Comparison of ENCODE assay signal across 23 cellular contexts in the genomic region with DNA sequence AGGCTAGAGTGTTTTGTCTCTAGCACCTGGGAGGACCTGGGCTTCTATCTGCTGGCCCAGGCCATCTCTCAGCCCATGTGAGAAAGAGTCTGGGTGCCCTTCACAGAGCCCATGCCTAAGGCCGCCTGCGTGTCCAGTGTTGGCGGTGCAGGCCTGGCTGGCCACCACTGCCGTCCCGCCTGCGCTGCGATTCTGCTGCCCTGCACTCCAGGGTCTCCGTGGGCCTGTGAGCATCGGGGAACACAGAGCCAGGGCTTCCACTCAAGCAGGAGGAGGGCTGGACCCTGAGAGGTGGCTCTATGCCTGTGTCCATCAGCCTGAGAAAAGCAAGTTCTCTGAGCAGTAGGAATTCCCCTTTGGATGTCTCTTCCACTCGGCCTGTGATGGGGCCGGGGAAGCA.
"Had no signal": no experiment of that assay in that cellular context is flagged by ENCODE, and none has a peak within 500 bp of the region (broad histone marks: within the 10 kb centered on the region; RNA-seq: fewer than 3 reads in every experiment).

No MANE protein-coding gene starts in this region.

- H3K9me3 ChIP-seq: gastrocnemius medialis, left lung, psoas muscle, sigmoid colon, spleen, thoracic aorta, tibial nerve, upper lobe of left lung had no signal

- DNase-seq: effector CD4-positive, alpha-beta T cell; foreskin fibroblast; gastrocnemius medialis; head of caudate nucleus; left cardiac atrium; left lung; mammary epithelial cell; natural killer cell; right cardiac atrium; sigmoid colon; spleen; stimulated activated CD4-positive, alpha-beta T cell treated with anti-CD3 and anti-CD28 coated beads, Interleukin-4, amount 100 ng/mL, for 4 hours; upper lobe of left lung had no signal

- H3K4me2 ChIP-seq: hepatocyte had no signal

- H3K36me3 Mint-ChIP-seq: natural killer cell; stimulated activated memory B cell treated with anti-CD40 and anti-IgM and Interleukin-4, amounts not matched to agents 10 μg/mL and 1 μg/mL and 100 μg/mL, for 72 hours had no signal

- ATAC-seq: esophagus mucosa; gastrocnemius medialis; left cardiac atrium; left lung; natural killer cell; psoas muscle; right cardiac atrium; stimulated activated memory B cell treated with anti-CD40 and anti-IgM and Interleukin-4, amounts not matched to agents 10 μg/mL and 1 μg/mL and 100 μg/mL, for 72 hours had no signal

- H3K27ac Mint-ChIP-seq: natural killer cell; stimulated activated memory B cell treated with anti-CD40 and anti-IgM and Interleukin-4, amounts not matched to agents 10 μg/mL and 1 μg/mL and 100 μg/mL, for 72 hours; stimulated activated naive CD8-positive, alpha-beta T cell treated with anti-CD3 and anti-CD28 coated beads, Interleukin-15, Interleukin-2, amounts not matched to agents 100 ng/mL and 50 ng/mL, for 24 hours had no signal

- H3K27me3 Mint-ChIP-seq: stimulated activated memory B cell treated with anti-CD40 and anti-IgM and Interleukin-4, amounts not matched to agents 10 μg/mL and 1 μg/mL and 100 μg/mL, for 72 hours had no signal

- H2AFZ ChIP-seq: hepatocyte had no signal

- H3K79me2 ChIP-seq: hepatocyte had no signal

- H3K4me3 ChIP-seq: dorsolateral prefrontal cortex, gastrocnemius medialis, hepatocyte, left lung, psoas muscle, sigmoid colon, spleen, thoracic aorta, tibial nerve, upper lobe of left lung had no signal

- H3K4me1 Mint-ChIP-seq: natural killer cell had no signal

- FAIRE-seq: urothelium cell line had no signal

- H3K4me3 Mint-ChIP-seq: natural killer cell; stimulated activated memory B cell treated with anti-CD40 and anti-IgM and Interleukin-4, amounts not matched to agents 10 μg/mL and 1 μg/mL and 100 μg/mL, for 72 hours; stimulated activated naive CD8-positive, alpha-beta T cell treated with anti-CD3 and anti-CD28 coated beads, Interleukin-15, Interleukin-2, amounts not matched to agents 100 ng/mL and 50 ng/mL, for 24 hours had no signal

- H3K27ac ChIP-seq: dorsolateral prefrontal cortex, epithelial cell of prostate, gastrocnemius medialis, hepatocyte, left lung, psoas muscle, sigmoid colon, spleen, thoracic aorta had no signal

- H3K9me3 Mint-ChIP-seq: natural killer cell; stimulated activated memory B cell treated with anti-CD40 and anti-IgM and Interleukin-4, amounts not matched to agents 10 μg/mL and 1 μg/mL and 100 μg/mL, for 72 hours; stimulated activated naive CD8-positive, alpha-beta T cell treated with anti-CD3 and anti-CD28 coated beads, Interleukin-15, Interleukin-2, amounts not matched to agents 100 ng/mL and 50 ng/mL, for 24 hours had no signal

- H3K27me3 ChIP-seq: dorsolateral prefrontal cortex, gastrocnemius medialis, hepatocyte, left lung, sigmoid colon, spleen, tibial nerve, upper lobe of left lung had no signal

- H3K4me1 ChIP-seq: gastrocnemius medialis, psoas muscle had no signal
